8 cellular contexts compared by ENCODE assay signal in genomic region chr10:71396084-71396713, GRCh38. TPM values are rescaled to one million over a fixed set of nuclear protein-coding genes. Genes with fewer than 3 reads are reported as not detected.
DNase-seq lines count a peak whose midpoint lies in the region; ATAC-seq and TF ChIP-seq lines count a peak whose summit lies in the region.

No MANE protein-coding gene starts in this region.

- H3K23ac ChIP-seq in H9 (ENCODE audit: insufficient read length, low read depth, low read length) = no peak overlapping the region

- peaks cover 6% of the 10 kb centered on the region for H3K23me2 ChIP-seq in H9 (ENCODE audit: insufficient read length, low read depth, low read length, poor library complexity, severe bottlenecking)

- no peak overlapping the region for H2BK20ac ChIP-seq in H9 (ENCODE audit: low read depth, low read length, poor library complexity, severe bottlenecking)

- H4K91ac ChIP-seq in H9 (ENCODE audit: insufficient read length, low read depth, low read length) = no peak overlapping the region

- H3T11ph ChIP-seq in H9 (ENCODE audit: low read length) = no peak overlapping the region

- H2AFZ ChIP-seq in H9 (ENCODE audit: low read length) = no peak overlapping the region
- H2AFZ ChIP-seq in OCI-LY7 (ENCODE audit: low read length) = no peak overlapping the region

- H3K27ac ChIP-seq in A673 (ENCODE audit: low read depth, low read length, poor library complexity, severe bottlenecking) (peak overlapping the region; percentile 63), H9 (ENCODE audit: insufficient read length, low read depth, low read length) (no peak overlapping the region), OCI-LY7 (ENCODE audit: low read depth, low read length, poor library complexity, severe bottlenecking) (no peak overlapping the region)

- no peak overlapping the region for H2BK12ac ChIP-seq in H9 (ENCODE audit: insufficient read length, low read depth, low read length)

- H3K14ac ChIP-seq in H9 (ENCODE audit: insufficient read depth, low read length) = 0 out of 2 replicates have a peak overlapping the region, but pooled peaks have one; percentile 8

- H3K4me2 ChIP-seq in H9 (ENCODE audit: insufficient read depth, insufficient read length, low read length) (peak overlapping the region; percentile 17), OCI-LY7 (ENCODE audit: low read length) (no peak overlapping the region)

- intact Hi-C loops in A673 (cut with micrococcal nuclease; ENCODE audit: unreplicated experiment) = loop anchor here (1.0 to 5.0 kb wide), 2 partner anchors 173 to 301 kb away; no protein-coding TSS in a partner anchor
- intact Hi-C loops in OCI-LY7 (cut with micrococcal nuclease; ENCODE audit: unreplicated experiment) = no loop called here

- BruUV-seq in A673 (replicated peaks; lab: Mats Ljungman, UMichigan) (no TSS peak), OCI-LY7 (replicated peaks; lab: Mats Ljungman, UMichigan) (no TSS peak)

- POLR2A ChIA-PET in A673 (lab: Charles Lee; ENCODE audit: low non-redundant PET) (no interaction called here), OCI-LY7 (lab: Charles Lee) (no interaction called here)

- no peak overlapping the region for H3K18ac ChIP-seq in H9 (ENCODE audit: insufficient read length, low read depth, low read length)

- peaks cover 10% of the 10 kb centered on the region for H3K4me1 ChIP-seq in A673 (ENCODE audit: insufficient read depth, low read length, poor library complexity, severe bottlenecking)
- H3K4me1 ChIP-seq in H9 (ENCODE audit: insufficient read depth, low read length) = peaks cover 3% of the 10 kb centered on the region; the same call in 1 of the 2 replicates
- no peaks in the 10 kb centered on the region for H3K4me1 ChIP-seq in OCI-LY7 (ENCODE audit: insufficient read depth, low read length, poor library complexity, severe bottlenecking)

- H3K36me3 ChIP-seq in A673 (ENCODE audit: insufficient read depth, low read length, poor library complexity, severe bottlenecking) = no peaks in the 10 kb centered on the region
- no peaks in the 10 kb centered on the region for H3K36me3 ChIP-seq in OCI-LY7 (ENCODE audit: insufficient read depth, low read length)

- no peaks in the 10 kb centered on the region for H3K79me2 ChIP-seq in H9 (ENCODE audit: insufficient read depth, low read length)
- H3K79me2 ChIP-seq in OCI-LY7 (ENCODE audit: insufficient read depth, low read depth, low read length) = no peaks in the 10 kb centered on the region

- ATAC-seq in central memory CD8-positive, alpha-beta T cell (replicated peaks; ENCODE audit: extremely low read depth, poor library complexity, severe bottlenecking) = peak; percentile 69
- ATAC-seq in left lobe of liver = peak; percentile 85
- ATAC-seq in stimulated activated naive CD8-positive, alpha-beta T cell treated with anti-CD3 and anti-CD28 coated beads, Interleukin-15, amount 100 ng/mL, for 72 hours = peak; percentile 84
- no peak for ATAC-seq in HG03095 (IDR thresholded peaks at IDR 0.05; ENCODE audit: unreplicated experiment)
- ATAC-seq in HG03520 (IDR thresholded peaks at IDR 0.05; ENCODE audit: unreplicated experiment) = no peak

- H3K79me1 ChIP-seq in H9 (ENCODE audit: insufficient read depth, low read depth, low read length, poor library complexity, severe bottlenecking) = no peaks in the 10 kb centered on the region

- H4K5ac ChIP-seq in H9 (ENCODE audit: insufficient read length, low read depth, low read length) = no peak overlapping the region

- H3K4me3 ChIP-seq in A673 (ENCODE audit: low read depth, low read length, poor library complexity, severe bottlenecking) (peak overlapping the region; percentile 67), OCI-LY7 (ENCODE audit: low read depth, low read length, poor library complexity, severe bottlenecking) (no peak overlapping the region)

- H3K27me3 ChIP-seq in A673 (replicated peaks; ENCODE audit: insufficient read depth, low read depth, low read length, poor library complexity) = no peaks in the 10 kb centered on the region
- peaks cover 25% of the 10 kb centered on the region; the same call in 1 of the 2 replicates for H3K27me3 ChIP-seq in H9 (ENCODE audit: insufficient read depth, low read length)

- no peak overlapping the region for H2BK5ac ChIP-seq in H9 (ENCODE audit: insufficient read length, low read length)

- CTCF ChIA-PET in A673 (lab: Charles Lee) (interaction anchor here (1.0 to 3.1 kb wide), 6 partner anchors 12 to 312 kb away, joined by 3 to 22 read pairs (median 5); no protein-coding TSS in a partner anchor), OCI-LY7 (lab: Charles Lee; ENCODE audit: unreplicated experiment) (no interaction called here)

- no peak overlapping the region for H3K56ac ChIP-seq in H9 (ENCODE audit: insufficient read length, low read depth, low read length)

- H3K9me3 ChIP-seq in A673 (ENCODE audit: low read depth, low read length, poor library complexity, severe bottlenecking) = no peaks in the 10 kb centered on the region
- no peaks in the 10 kb centered on the region for H3K9me3 ChIP-seq in H9 (ENCODE audit: control insufficient read depth, low read depth, low read length)
- H3K9me3 ChIP-seq in OCI-LY7 (ENCODE audit: low read length) = no peaks in the 10 kb centered on the region

- DNase-seq in A673 (ENCODE audit: low spot score) (peak; percentile 86), H9 (peak; percentile 84), OCI-LY7 (ENCODE audit: low spot score) (no peak), left lobe of liver (ENCODE audit: low spot score) (peak; percentile 68)
- no peak for DNase-seq in central memory CD8-positive, alpha-beta T cell (ENCODE audit: low spot score in 2 of 2)
- DNase-seq in stimulated activated naive CD8-positive, alpha-beta T cell treated with anti-CD3 and anti-CD28 coated beads, Interleukin-15, amount 100 ng/mL, for 72 hours = peak; percentile 37 to 51

- no CpG with 5 or more reads among the region's 46 CpGs for WGBS in H9 (ENCODE audit: extremely low coverage, insufficient read length, low lambda C conversion rate)

- no peaks in the 10 kb centered on the region for H3K9me2 ChIP-seq in OCI-LY7 (ENCODE audit: insufficient read depth, low read length)

- no peak overlapping the region for H3K9ac ChIP-seq in H9 (ENCODE audit: extremely low read depth, insufficient read length, low read length)

- no peak overlapping the region for H4K8ac ChIP-seq in H9 (replicated peaks; ENCODE audit: insufficient read length, low read depth, low read length)

- H3K36me3 Mint-ChIP-seq in H9 (ENCODE audit: insufficient read depth in 1 of 3, low read depth in 3 of 3) = peaks cover 0 to 1% (median 0%) of the 10 kb centered on the region in 3 experiments; a peak in 1 of 7 replicates
- no peaks in the 10 kb centered on the region for H3K36me3 Mint-ChIP-seq in central memory CD8-positive, alpha-beta T cell (ENCODE audit: insufficient read depth)

- H3K4me3 Mint-ChIP-seq in H9 = peak overlapping the region; percentile 60 to 79
- H3K4me3 Mint-ChIP-seq in central memory CD8-positive, alpha-beta T cell = peak overlapping the region; percentile 71
- peak overlapping the region; percentile 64 to 75 for H3K4me3 Mint-ChIP-seq in stimulated activated naive CD8-positive, alpha-beta T cell treated with anti-CD3 and anti-CD28 coated beads, Interleukin-15, amount 100 ng/mL, for 72 hours

- H2BK120ac ChIP-seq in H9 (ENCODE audit: low read depth, low read length, poor library complexity, severe bottlenecking) = no peak overlapping the region

- no peak overlapping the region for H2BK15ac ChIP-seq in H9 (ENCODE audit: low read depth, low read length)

- H3K27me3 Mint-ChIP-seq in H9 (ENCODE audit: low read depth) = peaks cover 92% of the 10 kb centered on the region
- peaks cover 79% of the 10 kb centered on the region for H3K27me3 Mint-ChIP-seq in central memory CD8-positive, alpha-beta T cell
- H3K27me3 Mint-ChIP-seq in stimulated activated naive CD8-positive, alpha-beta T cell treated with anti-CD3 and anti-CD28 coated beads, Interleukin-15, amount 100 ng/mL, for 72 hours = peaks cover 80% of the 10 kb centered on the region

- no peaks in the 10 kb centered on the region for H4K20me1 ChIP-seq in H9 (ENCODE audit: control insufficient read depth, insufficient read depth, insufficient read length)
- H4K20me1 ChIP-seq in OCI-LY7 (ENCODE audit: insufficient read depth, low read length) = no peaks in the 10 kb centered on the region

- peaks cover 14 to 21% of the 10 kb centered on the region in 2 experiments for H3K4me1 Mint-ChIP-seq in H9
- peaks cover 15% of the 10 kb centered on the region for H3K4me1 Mint-ChIP-seq in central memory CD8-positive, alpha-beta T cell
- peaks cover 21% of the 10 kb centered on the region for H3K4me1 Mint-ChIP-seq in stimulated activated naive CD8-positive, alpha-beta T cell treated with anti-CD3 and anti-CD28 coated beads, Interleukin-15, amount 100 ng/mL, for 72 hours

- peak overlapping the region in 1 of 3 experiments; percentile 90; a peak in 1 of 7 replicates for H3K27ac Mint-ChIP-seq in H9
- no peak overlapping the region for H3K27ac Mint-ChIP-seq in central memory CD8-positive, alpha-beta T cell (ENCODE audit: low read depth)
- H3K27ac Mint-ChIP-seq in stimulated activated naive CD8-positive, alpha-beta T cell treated with anti-CD3 and anti-CD28 coated beads, Interleukin-15, amount 100 ng/mL, for 72 hours = no peak overlapping the region

- H3K9me3 Mint-ChIP-seq in H9 = no peaks in the 10 kb centered on the region
- H3K9me3 Mint-ChIP-seq in central memory CD8-positive, alpha-beta T cell = no peaks in the 10 kb centered on the region
- H3K9me3 Mint-ChIP-seq in stimulated activated naive CD8-positive, alpha-beta T cell treated with anti-CD3 and anti-CD28 coated beads, Interleukin-15, amount 100 ng/mL, for 72 hours = no peaks in the 10 kb centered on the region

- H2AK5ac ChIP-seq in H9 (ENCODE audit: insufficient read length, low read length) = no peak overlapping the region

- peak; percentile 71 for TF ChIP-seq CTCF in A673 (conservative IDR thresholded peaks at IDR 0.05; ENCODE audit: low read depth, low read length)
- TF ChIP-seq CTCF in H9 (conservative IDR thresholded peaks at IDR 0.05) = peak; percentile 62
- peak; percentile 35 for TF ChIP-seq CTCF in OCI-LY7 (conservative IDR thresholded peaks at IDR 0.05; ENCODE audit: low read length)

- no peak overlapping the region for H3K4ac ChIP-seq in H9 (ENCODE audit: low read depth, low read length)

RNA-seq across cellular contexts. Expression of gene CDH23, which starts 0.5 kb away (rescaled TPM):
- total RNA-seq in A673 (2021) (49.7 and 50.7 TPM in 2 replicates), H9 (2021) (1.1 and 2.1 TPM in 2 replicates), OCI-LY7 (2022) (8.1 and 9.9 TPM in 2 replicates), left lobe of liver (20.9 TPM)
- total RNA-seq in OCI-LY7 (2014; rRNA removed; shearing (Covaris generic)) = 0.33 and 0.92 TPM in 2 replicates

Comparison
In these comparisons a context has a peak if more than half of its experiments do, and no peak if none do; other contexts are left out.
1. DNase-seq: peak in A673 (single experiment), H9 (single experiment), left lobe of liver (single experiment) and stimulated activated naive CD8-positive, alpha-beta T cell treated with anti-CD3 and anti-CD28 coated beads, Interleukin-15, amount 100 ng/mL, for 72 hours (2 of 2); none in OCI-LY7 (single experiment) and central memory CD8-positive, alpha-beta T cell (0 of 2).
2. ATAC-seq: peak in central memory CD8-positive, alpha-beta T cell (single experiment), left lobe of liver (single experiment) and stimulated activated naive CD8-positive, alpha-beta T cell treated with anti-CD3 and anti-CD28 coated beads, Interleukin-15, amount 100 ng/mL, for 72 hours (single experiment); none in HG03095 (single experiment) and HG03520 (single experiment).
3. Peak in every context shown above with its lines, with median percentiles within 50 percentile points of each other: CTCF ChIP-seq and H3K4me3 Mint-ChIP-seq.